ENCODE assay signal across 11 cellular contexts in genomic region chr2:73837847-73838585, GRCh38. TPM values are rescaled to one million over a fixed set of nuclear protein-coding genes. Genes with fewer than 3 reads are reported as not detected.
A peak's percentile ranks its signal among the peaks of the same experiment; 100 is the strongest.
DNase-seq lines count a peak whose midpoint lies in the region; ATAC-seq, FAIRE-seq and TF ChIP-seq lines count a peak whose summit lies in the region.
"Had no signal": no experiment of that assay in that cellular context is flagged by ENCODE, and none has a peak within 500 bp of the region (broad histone marks: within the 10 kb centered on the region; RNA-seq: fewer than 3 reads in every experiment).

No MANE protein-coding gene starts in this region.

- H3K4me3 ChIP-seq in left lung (no peak overlapping the region), adrenal gland (no peak overlapping the region)
- H3K4me3 ChIP-seq: left ventricle myocardium inferior, pancreas had no signal

- no peaks in the 10 kb centered on the region for H3K9me3 ChIP-seq in left lung
- H3K9me3 ChIP-seq in adrenal gland (replicated peaks in 1 of 3): no peaks in the 10 kb centered on the region
- H3K9me3 ChIP-seq: left ventricle myocardium inferior, pancreas had no signal

- peaks cover 0 to 19% of the 10 kb centered on the region in 2 donors for H3K4me1 ChIP-seq in left lung
- H3K4me1 ChIP-seq in adrenal gland (replicated peaks in 1 of 2): no peaks in the 10 kb centered on the region

- no peak for FAIRE-seq in GM19239 (lab: Jason Lieb, UNC)
- FAIRE-seq: pancreas had no signal

- TF ChIP-seq POLR2A in adrenal gland (IDR thresholded peaks at IDR 0.05): no peak

- H3K4me3 Mint-ChIP-seq in stimulated activated naive CD8-positive, alpha-beta T cell treated with anti-CD3 and anti-CD28 coated beads, Interleukin-15, Interleukin-2, amounts not matched to agents 100 ng/mL and 50 ng/mL, for 24 hours: no peak overlapping the region
- H3K4me3 Mint-ChIP-seq: effector memory CD8-positive, alpha-beta T cell had no signal

- no peaks in the 10 kb centered on the region for H3K9me3 Mint-ChIP-seq in stimulated activated naive CD8-positive, alpha-beta T cell treated with anti-CD3 and anti-CD28 coated beads, Interleukin-15, Interleukin-2, amounts not matched to agents 100 ng/mL and 50 ng/mL, for 24 hours
- H3K9me3 Mint-ChIP-seq: effector memory CD8-positive, alpha-beta T cell had no signal

- DNase-seq in KBM-7: peak; percentile 84
- peak; percentile 78 for DNase-seq in SKM-1 (lab: John Stamatoyannopoulos, UW; ENCODE audit: unreplicated experiment)
- no peak for DNase-seq in left lung
- DNase-seq in adrenal gland: no peak
- no peak for DNase-seq in GM19239 (ENCODE audit: insufficient read length, low spot score)
- DNase-seq in GM03348 (ENCODE audit: low spot score): no peak
- DNase-seq: aorta; effector memory CD8-positive, alpha-beta T cell; left ventricle myocardium inferior; pancreas had no signal

- H3K36me3 ChIP-seq in left lung: peaks cover 4 to 30% of the 10 kb centered on the region in 2 donors
- peaks cover 0 to 12% of the 10 kb centered on the region in 2 donors for H3K36me3 ChIP-seq in adrenal gland (replicated peaks in 1 of 2)
- H3K36me3 ChIP-seq: pancreas had no signal

- H3K27ac ChIP-seq in left lung (peak overlapping the region in 1 of 2 donors; percentile 57), adrenal gland (no peak overlapping the region)
- H3K27ac ChIP-seq: left ventricle myocardium inferior, pancreas had no signal

- H3K27me3 ChIP-seq in left lung (no peaks in the 10 kb centered on the region), adrenal gland (no peaks in the 10 kb centered on the region)
- H3K27me3 ChIP-seq: pancreas had no signal

- in situ Hi-C loops in KBM-7 (cut with MboI; ENCODE audit: low pct_unique_long_range_greater_than_20kb, low sequenced_read_pairs): no loop called here

- peak overlapping the region; percentile 13 for H3K27ac Mint-ChIP-seq in stimulated activated naive CD8-positive, alpha-beta T cell treated with anti-CD3 and anti-CD28 coated beads, Interleukin-15, Interleukin-2, amounts not matched to agents 100 ng/mL and 50 ng/mL, for 24 hours

- TF ChIP-seq CTCF in left lung (IDR thresholded peaks at IDR 0.05) (no peak), adrenal gland (IDR thresholded peaks at IDR 0.05) (no peak)

- intact Hi-C loops in left lung (cut with DNase I): no loop called here
- intact Hi-C loops in adrenal gland (cut with DNase I): no loop called here

- peaks cover 28% of the 10 kb centered on the region for H3K36me3 Mint-ChIP-seq in stimulated activated naive CD8-positive, alpha-beta T cell treated with anti-CD3 and anti-CD28 coated beads, Interleukin-15, Interleukin-2, amounts not matched to agents 100 ng/mL and 50 ng/mL, for 24 hours (ENCODE audit: low read depth)

- 87 to 94% (median 88%) methylated on average over 4 of the region's 4 CpGs for WGBS in adrenal gland, 4 donors

- ATAC-seq in left lung: peak; percentile 30
- ATAC-seq: effector memory CD8-positive, alpha-beta T cell; pancreas had no signal

- peaks cover 23% of the 10 kb centered on the region for H3K4me1 Mint-ChIP-seq in stimulated activated naive CD8-positive, alpha-beta T cell treated with anti-CD3 and anti-CD28 coated beads, Interleukin-15, Interleukin-2, amounts not matched to agents 100 ng/mL and 50 ng/mL, for 24 hours (ENCODE audit: low read depth)

- no peaks in the 10 kb centered on the region for H3K27me3 Mint-ChIP-seq in stimulated activated naive CD8-positive, alpha-beta T cell treated with anti-CD3 and anti-CD28 coated beads, Interleukin-15, Interleukin-2, amounts not matched to agents 100 ng/mL and 50 ng/mL, for 24 hours
- H3K27me3 Mint-ChIP-seq: effector memory CD8-positive, alpha-beta T cell had no signal

RNA-seq across cellular contexts. Expression of gene STAMBP, which starts 9.3 kb away (rescaled TPM):
- total RNA-seq in left lung (10 to 100 TPM; 32.6 to 40.5 TPM), adrenal gland (10 to 100 TPM; 15.7 to 36.0 (median 27.4) TPM)
- polyA plus RNA-seq in adrenal gland: 10 to 100 TPM; 18.4 to 44.8 (median 24.1) TPM

RNA-seq across cellular contexts. Expression of gene C2orf78, which starts 54.0 kb away (rescaled TPM):
- not detected for total RNA-seq in left lung
- not detected for total RNA-seq in adrenal gland
- polyA plus RNA-seq in adrenal gland: under 1 TPM in 1 of 3 donors, not detected in 2; 0.08 TPM
- total RNA-seq: aorta, left ventricle myocardium inferior, pancreas had no signal
- polyA plus RNA-seq: aorta, pancreas had no signal

RNA-seq across cellular contexts. Expression of gene ACTG2, which starts 54.8 kb away (rescaled TPM):
- total RNA-seq in left lung (100 to 1,000 TPM in 1 of 2 donors, 10 to 100 TPM in 1; 70.2 to 156 TPM), adrenal gland (10 to 100 TPM in 2 of 8 donors, 1 to 10 TPM in 4, under 1 TPM in 2; 0.52 to 13.3 (median 2.7) TPM)
- 10 to 100 TPM; 14.1 to 94.0 (median 66.9) TPM for polyA plus RNA-seq in adrenal gland

RNA-seq across cellular contexts. Expression of gene DUSP11, which starts 58.1 kb away (rescaled TPM):
- total RNA-seq in left lung (10 to 100 TPM; 16.6 to 17.1 TPM), adrenal gland (10 to 100 TPM; 12.1 to 31.8 (median 16.8) TPM)
- polyA plus RNA-seq in adrenal gland: 10 to 100 TPM; 11.3 to 26.3 (median 13.7) TPM

Comparison
In these comparisons a context has a peak if more than half of its experiments do, and no peak if none do; other contexts are left out.
1. DNase-seq: peak in KBM-7 (single experiment) and SKM-1 (single experiment); none in left lung (0 of 2), adrenal gland (0 of 7), GM19239 (single experiment) and GM03348 (single experiment).
2. RNA of gene ACTG2, which starts 54.8 kb away (total RNA-seq): 70.2 to 156 TPM in left lung; 0.52 to 13.3 TPM in adrenal gland; every median in the first group is over 4 times any median in the second.